1 cellular context compared by ENCODE assay signal in the genomic region with DNA sequence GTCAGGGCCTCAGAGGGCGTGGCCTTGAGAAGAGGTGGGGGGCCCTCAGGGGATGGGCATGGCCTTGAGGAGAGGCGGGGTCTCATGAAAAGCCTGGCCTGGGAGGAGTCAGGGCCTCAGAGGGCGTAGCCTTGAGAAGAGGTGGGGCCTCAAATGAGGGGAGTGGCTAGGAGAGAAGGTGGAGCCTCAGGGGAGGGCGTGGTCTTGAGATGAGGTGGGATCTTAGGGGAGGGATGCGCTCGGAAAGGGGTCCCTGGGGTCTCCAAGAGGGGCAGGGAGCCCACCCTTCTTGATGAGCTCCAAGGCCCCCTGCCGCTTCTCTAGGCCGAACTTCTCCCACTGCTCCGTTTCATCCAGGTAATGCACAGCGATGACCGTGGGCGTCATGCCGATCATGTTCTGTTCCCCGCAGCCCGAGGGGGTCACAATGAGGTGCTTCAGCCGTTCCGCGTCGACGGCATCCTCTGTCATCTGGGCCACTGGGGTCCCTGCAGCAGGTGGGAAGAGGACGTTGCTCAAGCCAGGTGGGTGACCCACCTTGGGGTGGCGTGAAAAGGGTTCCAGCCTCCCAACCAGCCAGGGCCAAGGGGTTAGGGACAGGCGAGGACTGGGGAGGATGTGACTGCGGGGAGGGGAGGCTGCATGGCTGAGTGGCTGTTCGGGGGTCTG.
TF ChIP-seq lines count a peak whose summit lies in the region.

No MANE protein-coding gene starts in this region.

TF ChIP-seq in K562, 482 proteins besides CTCF, POLR2A, EP300 and RAD21:
- TF ChIP-seq E2F3 (CRISPR knock-in tag; IDR thresholded peaks at IDR 0.05): no peak
- TF ChIP-seq EGR1 (conservative IDR thresholded peaks at IDR 0.05): 0 out of 2 replicates have a peak, but pooled peaks have one; percentile 44
